Comparison of ENCODE assay signal across 25 cellular contexts in genomic region chr1:15414450-15414823, GRCh38. TPM values are rescaled to one million over a fixed set of nuclear protein-coding genes. Genes with fewer than 3 reads are reported as not detected.
A peak's percentile ranks its signal among the peaks of the same experiment; 100 is the strongest.
DNase-seq lines count a peak whose midpoint lies in the region; ATAC-seq, FAIRE-seq and TF ChIP-seq lines count a peak whose summit lies in the region.
"Had no signal": no experiment of that assay in that cellular context is flagged by ENCODE, and none has a peak within 500 bp of the region (broad histone marks: within the 10 kb centered on the region; RNA-seq: fewer than 3 reads in every experiment).

No MANE protein-coding gene starts in this region.

- H3K27ac ChIP-seq in RWPE1 (peak overlapping the region; percentile 71), epithelial cell of prostate (peak overlapping the region; percentile 92), stomach (peak overlapping the region; percentile 83 to 95 (median 93)), kidney (ENCODE audit: low read depth in 2 of 2, low read length in 2 of 2) (no peak overlapping the region)
- H3K27ac ChIP-seq: vagina had no signal

- H3K4me1 Mint-ChIP-seq in activated naive CD8-positive, alpha-beta T cell treated with anti-CD3 and anti-CD28 coated beads, Interleukin-2, amount 50 U/mL, for 24 hours = peaks cover 68% of the 10 kb centered on the region
- H3K4me1 Mint-ChIP-seq in activated naive CD8-positive, alpha-beta T cell treated with anti-CD3 and anti-CD28 coated beads for 36 hours = peaks cover 59% of the 10 kb centered on the region
- peaks cover 61% of the 10 kb centered on the region for H3K4me1 Mint-ChIP-seq in activated CD8-positive, alpha-beta T cell treated with anti-CD3 and anti-CD28 coated beads for 36 hours (ENCODE audit: low read depth)

- TF ChIP-seq POLR2A in stomach (IDR thresholded peaks at IDR 0.05) = no peak

- H3K9me3 Mint-ChIP-seq in activated naive CD8-positive, alpha-beta T cell treated with anti-CD3 and anti-CD28 coated beads, Interleukin-2, amount 50 U/mL, for 24 hours = no peaks in the 10 kb centered on the region
- H3K9me3 Mint-ChIP-seq in activated naive CD8-positive, alpha-beta T cell treated with anti-CD3 and anti-CD28 coated beads for 36 hours = no peaks in the 10 kb centered on the region
- no peaks in the 10 kb centered on the region for H3K9me3 Mint-ChIP-seq in activated CD8-positive, alpha-beta T cell treated with anti-CD3 and anti-CD28 coated beads for 36 hours
- H3K9me3 Mint-ChIP-seq: activated naive CD4-positive, alpha-beta T cell treated with anti-CD3 and anti-CD28 coated beads, Interleukin-2, amount 10 ng/mL, durations not matched to agents 7 days and 5 days; nephron progenitor cell had no signal

- CTCF ChIA-PET in RWPE1 (lab: Yijun Ruan, JAX) = interaction anchor here (0.6 kb wide), 1 partner anchor 658 kb away, joined by 3 read pairs; no protein-coding TSS in a partner anchor
- CTCF ChIA-PET in activated CD8-positive, alpha-beta T cell treated with anti-CD3 and anti-CD28 coated beads for 36 hours (lab: Charles Lee) = no interaction called here

- H3K4me1 ChIP-seq in stomach (peaks cover 80 to 90% (median 85%) of the 10 kb centered on the region in 4 donors), kidney (ENCODE audit: control insufficient read depth in 1 of 2, insufficient read depth in 1 of 2, low read depth in 1 of 2, low read length in 2 of 2) (peaks cover 0 to 16% of the 10 kb centered on the region in 2 donors)

- TF ChIP-seq EP300 in stomach (IDR thresholded peaks at IDR 0.05) = no peak

- no peak for FAIRE-seq in kidney (lab: Jason Lieb, UNC)
- FAIRE-seq: A549, TTC549 had no signal

- H3K36me3 Mint-ChIP-seq in activated naive CD8-positive, alpha-beta T cell treated with anti-CD3 and anti-CD28 coated beads, Interleukin-2, amount 50 U/mL, for 24 hours (ENCODE audit: low read depth) = peaks cover 23% of the 10 kb centered on the region
- H3K36me3 Mint-ChIP-seq in activated naive CD8-positive, alpha-beta T cell treated with anti-CD3 and anti-CD28 coated beads for 36 hours = peaks cover 29% of the 10 kb centered on the region
- peaks cover 26% of the 10 kb centered on the region for H3K36me3 Mint-ChIP-seq in activated CD8-positive, alpha-beta T cell treated with anti-CD3 and anti-CD28 coated beads for 36 hours (ENCODE audit: low read depth)

- no peak for ATAC-seq in activated naive CD8-positive, alpha-beta T cell treated with anti-CD3 and anti-CD28 coated beads, Interleukin-2, amount 50 U/mL, for 24 hours
- ATAC-seq in activated CD8-positive, alpha-beta T cell treated with anti-CD3 and anti-CD28 coated beads for 36 hours = no peak
- ATAC-seq in left lobe of liver = no peak
- ATAC-seq: A549 had no signal

- 66 to 92% (median 83%) methylated on average over 4 to 9 of the region's 9 CpGs for WGBS in stomach, 5 donors

- TF ChIP-seq CTCF in RWPE1 (conservative IDR thresholded peaks at IDR 0.05; ENCODE audit: low read depth) = no peak
- no peak for TF ChIP-seq CTCF in stomach (IDR thresholded peaks at IDR 0.05)
- no peak for TF ChIP-seq CTCF in activated CD8-positive, alpha-beta T cell treated with anti-CD3 and anti-CD28 coated beads for 36 hours (IDR thresholded peaks at IDR 0.05)
- no peak for TF ChIP-seq CTCF in kidney (IDR thresholded peaks at IDR 0.05; ENCODE audit: borderline replicate concordance, extremely low read depth, insufficient read depth)

- DNase-seq in activated naive CD8-positive, alpha-beta T cell treated with anti-CD3 and anti-CD28 coated beads, Interleukin-2, amount 50 U/mL, for 24 hours = no peak
- DNase-seq in activated naive CD8-positive, alpha-beta T cell treated with anti-CD3 and anti-CD28 coated beads for 36 hours = no peak
- DNase-seq in RWPE1 (ENCODE audit: low spot score) (no peak), epithelial cell of prostate (ENCODE audit: low read depth, low spot score) (no peak), stomach (no peak), kidney (no peak), left lobe of liver (ENCODE audit: low spot score) (no peak)
- no peak for DNase-seq in activated CD8-positive, alpha-beta T cell treated with anti-CD3 and anti-CD28 coated beads for 36 hours
- DNase-seq: activated CD4-positive, alpha-beta T cell treated with anti-CD3 and anti-CD28 coated beads for 4 hours; activated CD8-positive, alpha-beta memory T cell treated with anti-CD3 and anti-CD28 coated beads, Interleukin-2, amount 50 U/mL, for 4 hours; activated naive CD4-positive, alpha-beta T cell treated with anti-CD3 and anti-CD28 coated beads, Interleukin-2, amount 10 ng/mL, durations not matched to agents 7 days and 5 days; C1 segment of cervical spinal cord; DMS79; KG1; mesenchymal stem cell; NCI-H1930; nephron progenitor cell; RPMI8226; stimulated activated CD4-positive, alpha-beta T cell treated with anti-CD3 and anti-CD28 coated beads, Interleukin-4, amount 100 ng/mL, for 24 hours had no signal

- POLR2A ChIA-PET in RWPE1 (lab: Yijun Ruan, JAX; ENCODE audit: low non-redundant PET) = no interaction called here
- POLR2A ChIA-PET in activated CD8-positive, alpha-beta T cell treated with anti-CD3 and anti-CD28 coated beads for 36 hours (lab: Charles Lee) = interaction anchor here (0.6 to 2.9 kb wide), 4 partner anchors 9 to 59 kb away, joined by 3 to 11 read pairs (median 4); no protein-coding TSS in a partner anchor

- no peaks in the 10 kb centered on the region for H3K9me3 ChIP-seq in stomach
- H3K9me3 ChIP-seq in kidney (ENCODE audit: control insufficient read depth in 1 of 2, low read length in 2 of 2) = no peaks in the 10 kb centered on the region
- H3K9me3 ChIP-seq: A549, vagina had no signal

- peaks cover 0 to 13% (median 10%) of the 10 kb centered on the region in 4 donors for H3K36me3 ChIP-seq in stomach
- no peaks in the 10 kb centered on the region for H3K36me3 ChIP-seq in kidney (ENCODE audit: control insufficient read depth in 1 of 2, insufficient read depth in 2 of 2, low read length in 2 of 2)
- H3K36me3 ChIP-seq: vagina had no signal

- intact Hi-C loops in stomach (cut with DNase I; ENCODE audit: low total_unique reads) (no loop called here), kidney (cut with DNase I) (no loop called here)
- intact Hi-C loops in activated CD8-positive, alpha-beta T cell treated with anti-CD3 and anti-CD28 coated beads for 36 hours (cut with micrococcal nuclease) = no loop called here

- H3K27ac Mint-ChIP-seq in activated naive CD8-positive, alpha-beta T cell treated with anti-CD3 and anti-CD28 coated beads, Interleukin-2, amount 50 U/mL, for 24 hours = no peak overlapping the region
- no peak overlapping the region for H3K27ac Mint-ChIP-seq in activated naive CD8-positive, alpha-beta T cell treated with anti-CD3 and anti-CD28 coated beads for 36 hours
- no peak overlapping the region for H3K27ac Mint-ChIP-seq in activated CD8-positive, alpha-beta T cell treated with anti-CD3 and anti-CD28 coated beads for 36 hours
- H3K27ac Mint-ChIP-seq: progenitor cell of endocrine pancreas had no signal

- no peak overlapping the region for H3K9ac ChIP-seq in kidney (ENCODE audit: low read length in 2 of 2)

- H3K4me3 ChIP-seq in stomach = peak overlapping the region in 1 of 4 donors; percentile 88
- no peak overlapping the region for H3K4me3 ChIP-seq in kidney (ENCODE audit: low read length in 2 of 2)
- H3K4me3 ChIP-seq: A549, skin epidermis, vagina had no signal

- no peaks in the 10 kb centered on the region for H3K27me3 ChIP-seq in stomach
- H3K27me3 ChIP-seq: vagina had no signal

- H3K27me3 Mint-ChIP-seq in activated naive CD8-positive, alpha-beta T cell treated with anti-CD3 and anti-CD28 coated beads, Interleukin-2, amount 50 U/mL, for 24 hours = no peaks in the 10 kb centered on the region
- no peaks in the 10 kb centered on the region for H3K27me3 Mint-ChIP-seq in activated naive CD8-positive, alpha-beta T cell treated with anti-CD3 and anti-CD28 coated beads for 36 hours
- H3K27me3 Mint-ChIP-seq in activated CD8-positive, alpha-beta T cell treated with anti-CD3 and anti-CD28 coated beads for 36 hours = no peaks in the 10 kb centered on the region

- peak overlapping the region; percentile 6 for H3K4me3 Mint-ChIP-seq in activated naive CD8-positive, alpha-beta T cell treated with anti-CD3 and anti-CD28 coated beads, Interleukin-2, amount 50 U/mL, for 24 hours
- no peak overlapping the region for H3K4me3 Mint-ChIP-seq in activated naive CD8-positive, alpha-beta T cell treated with anti-CD3 and anti-CD28 coated beads for 36 hours
- no peak overlapping the region for H3K4me3 Mint-ChIP-seq in activated CD8-positive, alpha-beta T cell treated with anti-CD3 and anti-CD28 coated beads for 36 hours
- H3K4me3 Mint-ChIP-seq: activated naive CD4-positive, alpha-beta T cell treated with anti-CD3 and anti-CD28 coated beads, Interleukin-2, amount 10 ng/mL, durations not matched to agents 7 days and 5 days; nephron progenitor cell had no signal

RNA-seq across cellular contexts. Expression of gene EFHD2, which starts 4.7 kb away (rescaled TPM):
- 10 to 100 TPM; 45.6 to 46.2 TPM for total RNA-seq in activated naive CD8-positive, alpha-beta T cell treated with anti-CD3 and anti-CD28 coated beads for 36 hours
- total RNA-seq in stomach = 100 to 1,000 TPM in 2 of 5 donors, 10 to 100 TPM in 3; 36.2 to 191 (median 67.0) TPM
- 100 to 1,000 TPM in 2 of 3 donors, 10 to 100 TPM in 1; 64.5 to 169 (median 101) TPM for polyA plus RNA-seq in stomach
- 10 to 100 TPM; 45.6 to 45.8 TPM for total RNA-seq in activated CD8-positive, alpha-beta T cell treated with anti-CD3 and anti-CD28 coated beads for 36 hours
- total RNA-seq in kidney = 37.5 TPM
- polyA plus RNA-seq in kidney (ENCODE audit: insufficient read depth, low read depth, low replicate concordance) = 20.2 TPM
- 11.4 TPM for total RNA-seq in left lobe of liver

RNA-seq across cellular contexts. Expression of gene CTRC, which starts 23.8 kb away (rescaled TPM):
- total RNA-seq in activated naive CD8-positive, alpha-beta T cell treated with anti-CD3 and anti-CD28 coated beads for 36 hours = under 1 TPM in 1 of 2 experiments, not detected in 1; 0.30 TPM
- not detected for total RNA-seq in stomach
- 1 to 10 TPM in 2 of 3 donors, under 1 TPM in 1; 0.88 to 9.8 (median 3.2) TPM for polyA plus RNA-seq in stomach
- not detected for total RNA-seq in activated CD8-positive, alpha-beta T cell treated with anti-CD3 and anti-CD28 coated beads for 36 hours
- 0.44 TPM for total RNA-seq in kidney
- not detected for polyA plus RNA-seq in kidney (ENCODE audit: insufficient read depth, low read depth, low replicate concordance)
- total RNA-seq in left lobe of liver = 2.7 TPM
- total RNA-seq: vagina had no signal

RNA-seq across cellular contexts. Expression of gene CELA2A, which starts 42.1 kb away (rescaled TPM):
- not detected for total RNA-seq in activated naive CD8-positive, alpha-beta T cell treated with anti-CD3 and anti-CD28 coated beads for 36 hours
- under 1 TPM in 1 of 5 donors, not detected in 4; 0.55 TPM for total RNA-seq in stomach
- 1 to 10 TPM in 2 of 3 donors, under 1 TPM in 1; 0.43 to 3.1 (median 1.6) TPM for polyA plus RNA-seq in stomach
- not detected for total RNA-seq in activated CD8-positive, alpha-beta T cell treated with anti-CD3 and anti-CD28 coated beads for 36 hours
- total RNA-seq in kidney = not detected
- polyA plus RNA-seq in kidney (ENCODE audit: insufficient read depth, low read depth, low replicate concordance) = not detected
- 0.91 TPM for total RNA-seq in left lobe of liver
- total RNA-seq: progenitor cell of endocrine pancreas, subcutaneous adipose tissue, vagina had no signal
- polyA plus RNA-seq: A549 had no signal

Comparison
In these comparisons a context has a peak if more than half of its experiments do, and no peak if none do; other contexts are left out.
1. H3K27ac ChIP-seq: peak in RWPE1 (single experiment), epithelial cell of prostate (single experiment) and stomach (5 of 5); none in kidney (0 of 2).